1 cellular context compared by ENCODE assay signal in genomic region chr2:222433381-222434173, GRCh38.
TF ChIP-seq lines count a peak whose summit lies in the region.

No MANE protein-coding gene starts in this region.

TF ChIP-seq in WTC11, 78 proteins besides CTCF, POLR2A, EP300 and RAD21 (continued from another document):
- TF ChIP-seq ZNF281 (CRISPR knock-in tag; IDR thresholded peaks at IDR 0.05) (no peak), FOXJ3 (CRISPR knock-in tag; IDR thresholded peaks at IDR 0.05; ENCODE audit: borderline replicate concordance) (no peak), PREB (CRISPR knock-in tag; IDR thresholded peaks at IDR 0.05; ENCODE audit: borderline replicate concordance) (no peak), ZNF532 (CRISPR knock-in tag; IDR thresholded peaks at IDR 0.05; ENCODE audit: borderline replicate concordance) (no peak), ATF2 (CRISPR knock-in tag; IDR thresholded peaks at IDR 0.05; ENCODE audit: borderline replicate concordance, low read depth) (no peak), TEAD4 (CRISPR knock-in tag; IDR thresholded peaks at IDR 0.05) (no peak), ERG (CRISPR knock-in tag; IDR thresholded peaks at IDR 0.05) (no peak), FOXP1 (CRISPR knock-in tag; IDR thresholded peaks at IDR 0.05; ENCODE audit: borderline replicate concordance) (no peak)
